Comparison of ENCODE assay signal across 14 cellular contexts in the genomic region with DNA sequence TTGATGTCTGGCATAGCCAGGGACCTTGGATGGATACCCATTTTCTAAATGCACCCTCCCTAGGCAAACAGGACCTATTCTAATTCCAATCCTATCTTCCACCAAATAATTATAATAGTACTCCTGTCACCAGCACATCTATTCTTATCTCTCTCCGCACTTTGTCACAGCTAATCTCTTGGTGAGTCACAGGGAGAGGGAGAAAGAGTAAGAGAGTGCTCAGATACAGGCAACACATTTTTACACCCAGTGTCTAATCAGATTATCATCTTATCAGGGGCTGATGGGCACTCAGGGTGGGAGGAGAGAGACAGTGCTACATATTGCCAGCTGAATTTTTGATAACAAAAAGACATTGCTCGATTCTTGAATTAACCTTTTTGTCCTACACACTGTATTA.
A peak's percentile ranks its signal among the peaks of the same experiment; 100 is the strongest.
DNase-seq lines count a peak whose midpoint lies in the region; ATAC-seq and TF ChIP-seq lines count a peak whose summit lies in the region.
"Had no signal": no experiment of that assay in that cellular context is flagged by ENCODE, and none has a peak within 500 bp of the region (broad histone marks: within the 10 kb centered on the region; RNA-seq: fewer than 3 reads in every experiment).

No MANE protein-coding gene starts in this region.

- no peaks in the 10 kb centered on the region for H3K27me3 ChIP-seq in SK-N-SH (ENCODE audit: insufficient read depth)
- no peaks in the 10 kb centered on the region for H3K27me3 ChIP-seq in osteoblast (ENCODE audit: insufficient read depth, low read length)

- H3F3A ChIP-seq in SK-N-SH (replicated peaks; ENCODE audit: insufficient read depth) = peaks cover 6% of the 10 kb centered on the region

- H2AFZ ChIP-seq in SK-N-SH (ENCODE audit: low read depth) = no peak overlapping the region; the same call in 1 of the 2 replicates
- H2AFZ ChIP-seq in osteoblast (ENCODE audit: low read length) = no peak overlapping the region

- H3K4me3 ChIP-seq in SK-N-SH (ENCODE audit: low read depth in 2 of 2, low read length in 1 of 2) = no peak overlapping the region
- no peak overlapping the region for H3K4me3 ChIP-seq in osteoblast (ENCODE audit: insufficient read depth, low read length)

- no peak for TF ChIP-seq CTCF in SK-N-SH (IDR thresholded peaks at IDR 0.05)
- TF ChIP-seq CTCF in osteoblast (IDR thresholded peaks at IDR 0.05; ENCODE audit: extremely low read depth, low read depth, low read length) = no peak

- no peak overlapping the region for H3K9ac ChIP-seq in SK-N-SH

- no peak for ATAC-seq in GM21619 (IDR thresholded peaks at IDR 0.05; ENCODE audit: unreplicated experiment)
- ATAC-seq: Panc1 had no signal

- POLR2A ChIA-PET in SK-N-SH (lab: Yijun Ruan, JAX) = interaction anchor here (0.7 to 1.8 kb wide), 5 partner anchors 133 to 1291 kb away, joined by 3 to 7 read pairs (median 5); partner anchors contain the start of gene ELAVL4

- peaks cover 0 to 3% of the 10 kb centered on the region in 2 experiments for H3K36me3 ChIP-seq in SK-N-SH (replicated peaks in 1 of 2; ENCODE audit: control insufficient read depth in 1 of 2, insufficient read depth in 2 of 2, low read length in 1 of 2)
- H3K36me3 ChIP-seq in osteoblast (ENCODE audit: insufficient read depth, low read length) = no peaks in the 10 kb centered on the region

- peaks cover 19 to 54% of the 10 kb centered on the region in 2 experiments for H3K4me1 ChIP-seq in SK-N-SH (ENCODE audit: control insufficient read depth in 1 of 2, insufficient read depth in 2 of 2, low read depth in 1 of 2, low read length in 1 of 2)
- H3K4me1 ChIP-seq in osteoblast (ENCODE audit: insufficient read depth, low read length) = no peaks in the 10 kb centered on the region

- no peak overlapping the region for H3K4me2 ChIP-seq in SK-N-SH
- no peak overlapping the region for H3K4me2 ChIP-seq in osteoblast (ENCODE audit: insufficient read depth, low read length)

- no peaks in the 10 kb centered on the region for H4K20me1 ChIP-seq in SK-N-SH (ENCODE audit: insufficient read depth)
- no peaks in the 10 kb centered on the region for H4K20me1 ChIP-seq in osteoblast (ENCODE audit: insufficient read depth, low read length)

- H3K27ac ChIP-seq in SK-N-SH (ENCODE audit: low read depth in 2 of 2, low read length in 1 of 2) = peak overlapping the region; percentile 18 to 100; a peak in 3 of 4 replicates
- H3K27ac ChIP-seq in osteoblast (ENCODE audit: low read depth, low read length) = no peak overlapping the region

- peak; percentile 40 for TF ChIP-seq RAD21 in SK-N-SH (IDR thresholded peaks at IDR 0.05; ENCODE audit: low read length)

- no peaks in the 10 kb centered on the region for H3K9me2 ChIP-seq in SK-N-SH

- H3K79me2 ChIP-seq in SK-N-SH (ENCODE audit: insufficient read depth) = no peaks in the 10 kb centered on the region
- H3K79me2 ChIP-seq in osteoblast (ENCODE audit: insufficient read depth, low read length) = no peaks in the 10 kb centered on the region

- WGBS in SK-N-SH (ENCODE audit: low lambda C conversion rate) = 17% methylated on average over 2 of the region's 2 CpGs

- CTCF ChIA-PET in SK-N-SH (lab: Yijun Ruan, JAX) = interaction anchor here (0.7 to 2.7 kb wide), 9 partner anchors 15 to 1281 kb away, joined by 3 to 11 read pairs (median 4); no protein-coding TSS in a partner anchor

- TF ChIP-seq EP300 in SK-N-SH (IDR thresholded peaks at IDR 0.05; ENCODE audit: borderline replicate concordance in 1 of 2, low read depth in 1 of 2, low read length in 1 of 2) = peak; percentile 75 to 97

- DNase-seq in Ammon's horn (ENCODE audit: low spot score) (peak; percentile 46), NCI-H1417 (lab: John Stamatoyannopoulos, UW) (peak in 2 of 3 experiments; percentile 58 to 84), SK-N-SH (peak; percentile 60), osteoblast (ENCODE audit: insufficient read length, low spot score, missing footprints) (peak; percentile 53), AG08395 (ENCODE audit: low spot score) (no peak), NCI-H2227 treated with DMSO at 0.1 percent for 48 hours (lab: John Stamatoyannopoulos, UW) (no peak)
- DNase-seq: C1 segment of cervical spinal cord, H9, IMR-90, Kasumi-1, NCI-H226, Right ventricle myocardium superior had no signal

- H3K9me3 ChIP-seq in SK-N-SH (no peaks in the 10 kb centered on the region), osteoblast (ENCODE audit: low read depth, low read length) (no peaks in the 10 kb centered on the region)

TF ChIP-seq in SK-N-SH, 30 proteins besides CTCF, POLR2A, EP300 and RAD21 (continues in another document):
- TF ChIP-seq NRF1 (IDR thresholded peaks at IDR 0.05; ENCODE audit: low read depth, low read length) (no peak), RFX5 (IDR thresholded peaks at IDR 0.05; ENCODE audit: low read length) (peak; percentile 31; the same call in 1 of the 2 replicates), MEF2A (IDR thresholded peaks at IDR 0.05; ENCODE audit: borderline replicate concordance, low read depth) (peak; percentile 27; the same call in 1 of the 2 replicates), GABPA (IDR thresholded peaks at IDR 0.05; ENCODE audit: low read depth) (no peak), TAF1 (IDR thresholded peaks at IDR 0.05; ENCODE audit: borderline replicate concordance, low read depth, low read length) (no peak), CHD2 (IDR thresholded peaks at IDR 0.05; ENCODE audit: low read length, partially characterized antibody) (peak; percentile 79), TCF12 (IDR thresholded peaks at IDR 0.05) (peak; percentile 82), USF1 (IDR thresholded peaks at IDR 0.05; ENCODE audit: borderline replicate concordance, low read depth) (no peak), USF2 (IDR thresholded peaks at IDR 0.05; ENCODE audit: borderline replicate concordance, low read depth, low read length) (no peak), ELF1 (IDR thresholded peaks at IDR 0.05) (no peak), EZH2phosphoT487 (IDR thresholded peaks at IDR 0.05; ENCODE audit: borderline replicate concordance, low read depth) (no peak), POLR2AphosphoS5 (IDR thresholded peaks at IDR 0.05; ENCODE audit: low read depth, low read length) (peak; percentile 42; the same call in 1 of the 2 replicates), RXRA (IDR thresholded peaks at IDR 0.05; ENCODE audit: borderline replicate concordance, low read depth) (no peak), YY1 (IDR thresholded peaks at IDR 0.05; ENCODE audit: low read depth) (no peak), PBX3 (IDR thresholded peaks at IDR 0.05) (peak; percentile 80), MAX (IDR thresholded peaks at IDR 0.05; ENCODE audit: low read depth) (no peak), MXI1 (IDR thresholded peaks at IDR 0.05; ENCODE audit: low read depth, low read length) (no peak), GATA2 (CRISPR knock-in tag; IDR thresholded peaks at IDR 0.05) (peak; percentile 100)
- TF ChIP-seq, protein P1, sequence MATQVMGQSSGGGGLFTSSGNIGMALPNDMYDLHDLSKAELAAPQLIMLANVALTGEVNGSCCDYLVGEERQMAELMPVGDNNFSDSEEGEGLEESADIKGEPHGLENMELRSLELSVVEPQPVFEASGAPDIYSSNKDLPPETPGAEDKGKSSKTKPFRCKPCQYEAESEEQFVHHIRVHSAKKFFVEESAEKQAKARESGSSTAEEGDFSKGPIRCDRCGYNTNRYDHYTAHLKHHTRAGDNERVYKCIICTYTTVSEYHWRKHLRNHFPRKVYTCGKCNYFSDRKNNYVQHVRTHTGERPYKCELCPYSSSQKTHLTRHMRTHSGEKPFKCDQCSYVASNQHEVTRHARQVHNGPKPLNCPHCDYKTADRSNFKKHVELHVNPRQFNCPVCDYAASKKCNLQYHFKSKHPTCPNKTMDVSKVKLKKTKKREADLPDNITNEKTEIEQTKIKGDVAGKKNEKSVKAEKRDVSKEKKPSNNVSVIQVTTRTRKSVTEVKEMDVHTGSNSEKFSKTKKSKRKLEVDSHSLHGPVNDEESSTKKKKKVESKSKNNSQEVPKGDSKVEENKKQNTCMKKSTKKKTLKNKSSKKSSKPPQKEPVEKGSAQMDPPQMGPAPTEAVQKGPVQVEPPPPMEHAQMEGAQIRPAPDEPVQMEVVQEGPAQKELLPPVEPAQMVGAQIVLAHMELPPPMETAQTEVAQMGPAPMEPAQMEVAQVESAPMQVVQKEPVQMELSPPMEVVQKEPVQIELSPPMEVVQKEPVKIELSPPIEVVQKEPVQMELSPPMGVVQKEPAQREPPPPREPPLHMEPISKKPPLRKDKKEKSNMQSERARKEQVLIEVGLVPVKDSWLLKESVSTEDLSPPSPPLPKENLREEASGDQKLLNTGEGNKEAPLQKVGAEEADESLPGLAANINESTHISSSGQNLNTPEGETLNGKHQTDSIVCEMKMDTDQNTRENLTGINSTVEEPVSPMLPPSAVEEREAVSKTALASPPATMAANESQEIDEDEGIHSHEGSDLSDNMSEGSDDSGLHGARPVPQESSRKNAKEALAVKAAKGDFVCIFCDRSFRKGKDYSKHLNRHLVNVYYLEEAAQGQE (IDR thresholded peaks at IDR 0.05; ENCODE audit: low read depth, low read length) = no peak

Comparison
In these comparisons a context has a peak if more than half of its experiments do, and no peak if none do; other contexts are left out.
1. DNase-seq: peak in Ammon's horn (single experiment), NCI-H1417 (2 of 3), SK-N-SH (single experiment) and osteoblast (single experiment); none in AG08395 (single experiment) and NCI-H2227 treated with DMSO at 0.1 percent for 48 hours (single experiment).